Comparison of ENCODE assay signal across 32 cellular contexts in genomic region chr1:204181116-204181515, GRCh38. TPM values are rescaled to one million over a fixed set of nuclear protein-coding genes. Genes with fewer than 3 reads are reported as not detected.
"Had no signal": no experiment of that assay in that cellular context is flagged by ENCODE, and none has a peak within 500 bp of the region (broad histone marks: within the 10 kb centered on the region; RNA-seq: fewer than 3 reads in every experiment).

No MANE protein-coding gene starts in this region.

- H3K27ac Mint-ChIP-seq: mesothelial cell of epicardium; nephron; neural progenitor cell; progenitor cell of endocrine pancreas; stimulated activated naive B cell treated with anti-CD40 and anti-IgM and Interleukin-4, amounts not matched to agents 10 μg/mL and 1 μg/mL and 100 μg/mL, for 72 hours; type B pancreatic cell had no signal

- H3K4me1 ChIP-seq: left ventricle myocardium inferior, neural progenitor cell, parathyroid adenoma, right atrium auricular region, right lobe of liver, stomach, testis, thyroid gland, uterus had no signal

- H3K9me3 ChIP-seq: left ventricle myocardium inferior, neutrophil, right atrium auricular region, right lobe of liver, stomach, testis, thyroid gland, uterus had no signal

- H3K79me2 ChIP-seq: parathyroid adenoma had no signal

- H3K36me3 ChIP-seq: left ventricle myocardium inferior, neural progenitor cell, neutrophil, right atrium auricular region, right lobe of liver, stomach, thyroid gland, uterus had no signal

- H3K4me3 ChIP-seq: left ventricle myocardium inferior, lung, neural progenitor cell, right atrium auricular region, right lobe of liver, smooth muscle cell, stomach, testis, thyroid gland, uterus had no signal

- H3K9ac ChIP-seq: neural progenitor cell, parathyroid adenoma had no signal

- H3K4me3 Mint-ChIP-seq: mesothelial cell of epicardium; naive B cell; nephron; neural progenitor cell; stimulated activated naive B cell treated with anti-CD40 and anti-IgM and Interleukin-4, amounts not matched to agents 10 μg/mL and 1 μg/mL and 100 μg/mL, for 72 hours; type B pancreatic cell had no signal

- H2AFZ ChIP-seq: neural progenitor cell, parathyroid adenoma had no signal

- DNase-seq: hypothalamus; islet precursor cell; left ventricle myocardium inferior; mesendoderm; naive B cell; occipital lobe; right lobe of liver; stimulated activated CD4-positive, alpha-beta T cell treated with anti-CD3 and anti-CD28 coated beads, Interleukin-15, amount 100 ng/mL, for 24 hours; stimulated activated CD4-positive, alpha-beta T cell treated with anti-CD3 and anti-CD28 coated beads, Interleukin-2, amount 100 ng/mL, for 24 hours; stimulated activated CD4-positive, alpha-beta T cell treated with anti-CD3 and anti-CD28 coated beads, Interleukin-4, amount 100 ng/mL, for 1 hour; stimulated activated naive B cell treated with anti-CD40 and anti-IgM and Interleukin-4, amounts not matched to agents 10 μg/mL and 1 μg/mL and 100 μg/mL, for 72 hours; stimulated activated naive CD8-positive, alpha-beta T cell treated with anti-CD3 and anti-CD28 coated beads, Interleukin-15, Interleukin-2, amounts not matched to agents 100 U/mL and 50 U/mL, for 24 hours; stomach; testis; thyroid gland; uterus had no signal

- H3K4me2 ChIP-seq: neural progenitor cell, smooth muscle cell had no signal

- H3K27ac ChIP-seq: left ventricle myocardium inferior, neural progenitor cell, neutrophil, parathyroid adenoma, right atrium auricular region, right lobe of liver, stomach, testis, thyroid gland, uterus had no signal

- H3K36me3 Mint-ChIP-seq: mesothelial cell of epicardium; naive B cell; neural progenitor cell; stimulated activated naive B cell treated with anti-CD40 and anti-IgM and Interleukin-4, amounts not matched to agents 10 μg/mL and 1 μg/mL and 100 μg/mL, for 72 hours; type B pancreatic cell had no signal

- H3K27me3 ChIP-seq: right atrium auricular region, right lobe of liver, testis, thyroid gland, uterus had no signal

- ATAC-seq: right lobe of liver; stimulated activated naive B cell treated with anti-CD40 and anti-IgM and Interleukin-4, amounts not matched to agents 10 μg/mL and 1 μg/mL and 100 μg/mL, for 72 hours; stimulated activated naive CD8-positive, alpha-beta T cell treated with anti-CD3 and anti-CD28 coated beads, Interleukin-15, Interleukin-2, amounts not matched to agents 100 U/mL and 50 U/mL, for 24 hours had no signal

- H3K4me1 Mint-ChIP-seq: mesothelial cell of epicardium; naive B cell; nephron; neural progenitor cell; stimulated activated naive B cell treated with anti-CD40 and anti-IgM and Interleukin-4, amounts not matched to agents 10 μg/mL and 1 μg/mL and 100 μg/mL, for 72 hours had no signal

- H3K9me3 Mint-ChIP-seq: mesothelial cell of epicardium; nephron; neural progenitor cell; stimulated activated naive B cell treated with anti-CD40 and anti-IgM and Interleukin-4, amounts not matched to agents 10 μg/mL and 1 μg/mL and 100 μg/mL, for 72 hours; type B pancreatic cell had no signal

RNA-seq across cellular contexts. Expression of gene REN, which starts 15.0 kb away (rescaled TPM):
- total RNA-seq: left ventricle myocardium inferior, mesothelial cell of epicardium, mononuclear cell, occipital lobe, osteocyte, progenitor cell of endocrine pancreas, pulmonary artery endothelial cell, renal cortical epithelial cell, skeletal muscle tissue, smooth muscle cell, stomach, testis, thyroid gland had no signal
- polyA plus RNA-seq: smooth muscle cell had no signal

RNA-seq across cellular contexts. Expression of gene KISS1, which starts 15.2 kb away (rescaled TPM):
- total RNA-seq: left ventricle myocardium inferior, lower leg skin, lung, mononuclear cell, occipital lobe, osteocyte, progenitor cell of endocrine pancreas, renal cortical epithelial cell, right atrium auricular region, skeletal muscle tissue, thyroid gland, uterus had no signal

RNA-seq across cellular contexts. Expression of gene GOLT1A, which starts 32.7 kb away (rescaled TPM):
- total RNA-seq: left ventricle myocardium inferior, mononuclear cell, occipital lobe, osteocyte, pulmonary artery endothelial cell, right atrium auricular region, skeletal muscle tissue had no signal
- polyA plus RNA-seq: smooth muscle cell had no signal
